In genomic region chr1:46615088-46615487, GRCh38 we compare ENCODE assay signal across 8 cellular contexts. TPM values are rescaled to one million over a fixed set of nuclear protein-coding genes. Genes with fewer than 3 reads are reported as not detected.
DNase-seq lines count a peak whose midpoint lies in the region; ATAC-seq and TF ChIP-seq lines count a peak whose summit lies in the region.

No MANE protein-coding gene starts in this region.

- intact Hi-C loops in esophagus muscularis mucosa (cut with DNase I) = loop anchor here (5.0 kb wide), 1 partner anchor 52 kb away; the partner anchor contains the start of gene ATPAF1

- POLR2A ChIA-PET in RWPE1 (lab: Yijun Ruan, JAX; ENCODE audit: low non-redundant PET) = interaction anchor here (0.6 to 0.7 kb wide), 2 partner anchors 12 to 1094 kb away, joined by 3 to 4 read pairs; no protein-coding TSS in a partner anchor

- H3K9ac ChIP-seq in rectal smooth muscle tissue (ENCODE audit: low read length) = no peak overlapping the region

- peak overlapping the region; percentile 89 for H3K4me3 ChIP-seq in GM06990 (replicated peaks; ENCODE audit: low read depth, low read length)
- H3K4me3 ChIP-seq in esophagus muscularis mucosa = peak overlapping the region; percentile 83 to 99 (median 86)
- H3K4me3 ChIP-seq in rectal smooth muscle tissue (ENCODE audit: low read length) = peak overlapping the region; percentile 86

- no peak for TF ChIP-seq EP300 in esophagus muscularis mucosa (IDR thresholded peaks at IDR 0.05)

- H3K9me3 ChIP-seq in esophagus muscularis mucosa = no peaks in the 10 kb centered on the region

- no peak for TF ChIP-seq POLR2A in esophagus muscularis mucosa (IDR thresholded peaks at IDR 0.05; ENCODE audit: low read depth)

- H3K36me3 ChIP-seq in GM06990 (ENCODE audit: control insufficient read depth, insufficient read depth, low read length) (peaks cover 5% of the 10 kb centered on the region; the same call in 1 of the 2 replicates), esophagus muscularis mucosa (peaks cover 2 to 29% (median 17%) of the 10 kb centered on the region in 4 donors), rectal smooth muscle tissue (ENCODE audit: control insufficient read depth, insufficient read depth, low read length) (no peaks in the 10 kb centered on the region)

- CTCF ChIA-PET in RWPE1 (lab: Yijun Ruan, JAX) = interaction anchor here (0.6 kb wide), 1 partner anchor 588 kb away, joined by 3 read pairs; no protein-coding TSS in a partner anchor

- WGBS in esophagus muscularis mucosa = 87% methylated on average over 2 of the region's 2 CpGs

- no peaks in the 10 kb centered on the region for H3K27me3 ChIP-seq in GM06990 (replicated peaks; ENCODE audit: control insufficient read depth, insufficient read depth, low read length)
- no peaks in the 10 kb centered on the region for H3K27me3 ChIP-seq in esophagus muscularis mucosa
- no peaks in the 10 kb centered on the region for H3K27me3 ChIP-seq in rectal smooth muscle tissue (ENCODE audit: control insufficient read depth, insufficient read depth, low read length)

- peaks cover 55 to 68% (median 61%) of the 10 kb centered on the region in 4 donors for H3K4me1 ChIP-seq in esophagus muscularis mucosa
- peaks cover 29% of the 10 kb centered on the region for H3K4me1 ChIP-seq in rectal smooth muscle tissue (ENCODE audit: control insufficient read depth, insufficient read depth, low read length)

- peak overlapping the region; percentile 93 for H3K27ac ChIP-seq in RWPE1
- peak overlapping the region; percentile 94 to 97 (median 95) for H3K27ac ChIP-seq in esophagus muscularis mucosa (replicated peaks in 1 of 4)
- H3K27ac ChIP-seq in rectal smooth muscle tissue (ENCODE audit: low read depth, low read length) = peak overlapping the region; percentile 3

- TF ChIP-seq CTCF in GM06990 (IDR thresholded peaks at IDR 0.05; ENCODE audit: insufficient read depth, low read length, poor library complexity, severe bottlenecking) = no peak
- no peak for TF ChIP-seq CTCF in RWPE1 (conservative IDR thresholded peaks at IDR 0.05; ENCODE audit: low read depth)
- no peak for TF ChIP-seq CTCF in esophagus muscularis mucosa (IDR thresholded peaks at IDR 0.05)

- ATAC-seq in HG03039 (IDR thresholded peaks at IDR 0.05; ENCODE audit: unreplicated experiment) = no peak

- no peak for DNase-seq in GM06990 (ENCODE audit: extremely low read depth, insufficient read length)
- DNase-seq in RWPE1 (ENCODE audit: low spot score) = no peak
- no peak for DNase-seq in esophagus muscularis mucosa (ENCODE audit: extremely low spot score)
- DNase-seq in NCI-H2227 (lab: John Stamatoyannopoulos, UW; ENCODE audit: unreplicated experiment) = no peak
- DNase-seq in stimulated activated CD4-positive, alpha-beta T cell treated with anti-CD3 and anti-CD28 coated beads, Interleukin-1b, Interleukin-23, amount 100 ng/mL, for 48 hours = no peak
- DNase-seq in effector CD8-positive, alpha-beta T cell (lab: John Stamatoyannopoulos, UW) = no peak

RNA-seq across cellular contexts. Expression of gene MOB3C, which starts 1.5 kb away (rescaled TPM):
- total RNA-seq in esophagus muscularis mucosa = 10 to 100 TPM; 19.5 to 27.0 (median 24.4) TPM

RNA-seq across cellular contexts. Expression of gene MKNK1, which starts 11.0 kb away (rescaled TPM):
- 10 to 100 TPM; 27.7 to 37.0 (median 29.3) TPM for total RNA-seq in esophagus muscularis mucosa

RNA-seq across cellular contexts. Expression of gene ATPAF1, which starts 53.1 kb away (rescaled TPM):
- 10 to 100 TPM; 64.4 to 88.0 (median 68.5) TPM for total RNA-seq in esophagus muscularis mucosa

RNA-seq across cellular contexts. Expression of gene TEX38, which starts 56.6 kb away (rescaled TPM):
- not detected for total RNA-seq in esophagus muscularis mucosa

Comparison
In these comparisons a context has a peak if more than half of its experiments do, and no peak if none do; other contexts are left out.
1. H3K27ac ChIP-seq: peak in every context shown above with its lines; median percentile 95 in esophagus muscularis mucosa; 93 in RWPE1; 3 in rectal smooth muscle tissue.